1 cellular context compared by ENCODE assay signal in the genomic region with DNA sequence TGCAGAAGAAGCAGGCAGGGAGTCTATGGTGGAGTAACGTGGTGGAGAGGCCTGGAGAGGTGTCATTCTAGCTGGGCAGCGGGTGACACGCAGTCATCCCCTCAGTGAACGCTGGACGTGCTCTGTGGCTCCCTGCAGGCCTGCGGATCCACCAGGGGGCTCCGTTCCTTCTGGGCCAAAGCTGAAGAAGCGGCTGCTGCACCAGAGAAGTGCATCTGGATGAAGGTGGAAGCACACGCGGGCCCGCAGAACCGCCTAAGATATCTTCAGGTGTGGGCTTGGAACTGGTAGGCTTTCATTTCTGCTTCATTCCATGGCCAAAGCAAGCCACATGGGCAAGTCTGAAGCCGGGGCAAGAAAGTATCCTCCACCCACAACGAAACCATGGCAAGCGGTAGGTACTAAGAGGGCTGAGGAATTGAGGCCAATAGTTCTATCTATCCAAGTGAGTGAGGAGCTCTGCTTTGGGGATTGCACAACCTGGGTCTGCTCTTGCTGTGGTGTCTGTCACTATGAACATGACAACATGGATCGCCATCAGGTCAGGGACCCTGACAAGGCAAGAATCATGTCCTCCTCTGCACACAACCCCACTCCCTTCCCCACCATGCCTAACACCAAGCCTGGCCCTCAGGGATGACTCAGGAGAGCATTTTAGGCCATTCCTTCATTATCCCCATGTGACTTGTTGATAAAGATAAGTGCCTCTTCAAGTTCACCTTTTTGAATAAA.
TF ChIP-seq lines count a peak whose summit lies in the region.

No MANE protein-coding gene starts in this region.

TF ChIP-seq in GM23338, 12 proteins besides CTCF, POLR2A, EP300 and RAD21 (continued from another document):
- TF ChIP-seq, protein P1, sequence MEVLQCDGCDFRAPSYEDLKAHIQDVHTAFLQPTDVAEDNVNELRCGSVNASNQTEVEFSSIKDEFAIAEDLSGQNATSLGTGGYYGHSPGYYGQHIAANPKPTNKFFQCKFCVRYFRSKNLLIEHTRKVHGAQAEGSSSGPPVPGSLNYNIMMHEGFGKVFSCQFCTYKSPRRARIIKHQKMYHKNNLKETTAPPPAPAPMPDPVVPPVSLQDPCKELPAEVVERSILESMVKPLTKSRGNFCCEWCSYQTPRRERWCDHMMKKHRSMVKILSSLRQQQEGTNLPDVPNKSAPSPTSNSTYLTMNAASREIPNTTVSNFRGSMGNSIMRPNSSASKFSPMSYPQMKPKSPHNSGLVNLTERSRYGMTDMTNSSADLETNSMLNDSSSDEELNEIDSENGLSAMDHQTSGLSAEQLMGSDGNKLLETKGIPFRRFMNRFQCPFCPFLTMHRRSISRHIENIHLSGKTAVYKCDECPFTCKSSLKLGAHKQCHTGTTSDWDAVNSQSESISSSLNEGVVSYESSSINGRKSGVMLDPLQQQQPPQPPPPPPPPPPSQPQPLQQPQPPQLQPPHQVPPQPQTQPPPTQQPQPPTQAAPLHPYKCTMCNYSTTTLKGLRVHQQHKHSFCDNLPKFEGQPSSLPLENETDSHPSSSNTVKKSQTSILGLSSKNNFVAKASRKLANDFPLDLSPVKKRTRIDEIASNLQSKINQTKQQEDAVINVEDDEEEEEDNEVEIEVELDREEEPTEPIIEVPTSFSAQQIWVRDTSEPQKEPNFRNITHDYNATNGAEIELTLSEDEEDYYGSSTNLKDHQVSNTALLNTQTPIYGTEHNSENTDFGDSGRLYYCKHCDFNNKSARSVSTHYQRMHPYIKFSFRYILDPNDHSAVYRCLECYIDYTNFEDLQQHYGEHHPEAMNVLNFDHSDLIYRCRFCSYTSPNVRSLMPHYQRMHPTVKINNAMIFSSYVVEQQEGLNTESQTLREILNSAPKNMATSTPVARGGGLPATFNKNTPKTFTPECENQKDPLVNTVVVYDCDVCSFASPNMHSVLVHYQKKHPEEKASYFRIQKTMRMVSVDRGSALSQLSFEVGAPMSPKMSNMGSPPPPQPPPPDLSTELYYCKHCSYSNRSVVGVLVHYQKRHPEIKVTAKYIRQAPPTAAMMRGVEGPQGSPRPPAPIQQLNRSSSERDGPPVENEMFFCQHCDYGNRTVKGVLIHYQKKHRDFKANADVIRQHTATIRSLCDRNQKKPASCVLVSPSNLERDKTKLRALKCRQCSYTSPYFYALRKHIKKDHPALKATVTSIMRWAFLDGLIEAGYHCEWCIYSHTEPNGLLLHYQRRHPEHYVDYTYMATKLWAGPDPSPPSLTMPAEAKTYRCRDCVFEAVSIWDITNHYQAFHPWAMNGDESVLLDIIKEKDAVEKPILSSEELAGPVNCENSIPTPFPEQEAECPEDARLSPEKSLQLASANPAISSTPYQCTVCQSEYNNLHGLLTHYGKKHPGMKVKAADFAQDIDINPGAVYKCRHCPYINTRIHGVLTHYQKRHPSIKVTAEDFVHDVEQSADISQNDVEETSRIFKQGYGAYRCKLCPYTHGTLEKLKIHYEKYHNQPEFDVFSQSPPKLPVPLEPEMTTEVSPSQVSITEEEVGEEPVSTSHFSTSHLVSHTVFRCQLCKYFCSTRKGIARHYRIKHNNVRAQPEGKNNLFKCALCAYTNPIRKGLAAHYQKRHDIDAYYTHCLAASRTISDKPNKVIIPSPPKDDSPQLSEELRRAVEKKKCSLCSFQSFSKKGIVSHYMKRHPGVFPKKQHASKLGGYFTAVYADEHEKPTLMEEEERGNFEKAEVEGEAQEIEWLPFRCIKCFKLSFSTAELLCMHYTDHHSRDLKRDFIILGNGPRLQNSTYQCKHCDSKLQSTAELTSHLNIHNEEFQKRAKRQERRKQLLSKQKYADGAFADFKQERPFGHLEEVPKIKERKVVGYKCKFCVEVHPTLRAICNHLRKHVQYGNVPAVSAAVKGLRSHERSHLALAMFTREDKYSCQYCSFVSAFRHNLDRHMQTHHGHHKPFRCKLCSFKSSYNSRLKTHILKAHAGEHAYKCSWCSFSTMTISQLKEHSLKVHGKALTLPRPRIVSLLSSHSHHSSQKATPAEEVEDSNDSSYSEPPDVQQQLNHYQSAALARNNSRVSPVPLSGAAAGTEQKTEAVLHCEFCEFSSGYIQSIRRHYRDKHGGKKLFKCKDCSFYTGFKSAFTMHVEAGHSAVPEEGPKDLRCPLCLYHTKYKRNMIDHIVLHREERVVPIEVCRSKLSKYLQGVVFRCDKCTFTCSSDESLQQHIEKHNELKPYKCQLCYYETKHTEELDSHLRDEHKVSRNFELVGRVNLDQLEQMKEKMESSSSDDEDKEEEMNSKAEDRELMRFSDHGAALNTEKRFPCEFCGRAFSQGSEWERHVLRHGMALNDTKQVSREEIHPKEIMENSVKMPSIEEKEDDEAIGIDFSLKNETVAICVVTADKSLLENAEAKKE (CRISPR knock-in tag; IDR thresholded peaks at IDR 0.05): no peak
- TF ChIP-seq STAT1 (IDR thresholded peaks at IDR 0.05; ENCODE audit: unreplicated experiment) (no peak), ZNF114 (CRISPR knock-in tag; IDR thresholded peaks at IDR 0.05) (no peak), ETS1 (IDR thresholded peaks at IDR 0.05) (no peak), EZH2phosphoT487 (IDR thresholded peaks at IDR 0.05; ENCODE audit: unreplicated experiment) (no peak), CREB1 (CRISPR knock-in tag; IDR thresholded peaks at IDR 0.05; ENCODE audit: low read depth) (no peak)
TF ChIP-seq in GM23338: peak in this region for 0.
